Comparison of ENCODE assay signal across 8 cellular contexts in the genomic region with DNA sequence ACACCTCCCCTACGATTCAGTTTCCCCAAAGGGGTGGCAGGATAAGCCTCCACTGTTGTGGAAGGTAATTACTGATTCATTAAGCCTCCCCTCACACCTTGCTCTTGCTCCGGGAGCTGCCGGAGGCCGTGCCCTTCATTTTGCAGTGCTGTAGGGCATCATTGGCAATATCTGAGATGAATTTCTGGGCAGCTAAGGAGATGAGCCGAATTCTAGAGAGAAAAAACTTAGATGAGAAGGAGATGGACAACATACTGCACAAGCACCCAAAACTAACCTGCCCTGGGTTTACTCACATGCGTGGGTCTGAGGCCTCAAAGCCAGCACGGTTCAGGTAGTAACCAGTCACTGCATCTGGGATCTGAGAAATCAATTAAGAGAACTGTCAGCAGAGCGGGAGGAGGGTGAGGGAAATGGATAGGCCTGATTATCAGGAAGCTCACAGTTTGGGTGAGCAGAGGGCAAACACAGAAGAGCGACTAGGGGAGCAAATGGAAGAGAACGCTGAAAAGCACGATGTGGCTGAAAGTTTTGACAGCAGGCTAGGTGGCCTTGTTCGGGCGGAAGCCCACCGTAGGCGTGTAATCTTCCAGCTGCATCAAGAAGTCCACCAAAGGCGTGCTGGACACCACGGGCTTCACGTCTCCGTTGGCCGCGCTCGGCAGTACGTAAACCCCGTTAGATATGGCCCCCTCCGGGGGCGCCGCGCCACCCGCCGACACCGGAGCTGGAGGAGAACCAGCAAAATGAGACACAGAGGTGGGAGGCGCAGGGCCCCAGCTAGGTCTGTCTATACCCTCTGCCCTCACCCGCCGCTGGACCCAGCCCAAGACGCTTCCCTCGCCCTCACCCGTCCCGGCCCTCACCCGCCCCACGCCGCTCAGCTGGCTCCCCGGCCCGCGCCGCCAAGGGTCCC. TPM values are rescaled to one million over a fixed set of nuclear protein-coding genes. Genes with fewer than 3 reads are reported as not detected.
DNase-seq lines count a peak whose midpoint lies in the region; ATAC-seq and TF ChIP-seq lines count a peak whose summit lies in the region.

No MANE protein-coding gene starts in this region.

- H3K9me3 ChIP-seq in breast epithelium (no peaks in the 10 kb centered on the region), mesodermal cell (ENCODE audit: control insufficient read depth, low read length) (no peaks in the 10 kb centered on the region)

- no peaks in the 10 kb centered on the region for H3K27me3 ChIP-seq in breast epithelium

- H3K9me3 Mint-ChIP-seq in MCF 10A (ENCODE audit: unreplicated experiment) = no peaks in the 10 kb centered on the region
- H3K9me3 Mint-ChIP-seq in T-helper 2 cell treated with Interferon-gamma antibody and Interleukin-4, amounts not matched to agents 5 μg/mL and 100 μg/mL, for 36 hours = no peaks in the 10 kb centered on the region

- peak overlapping the region; percentile 93 to 99 for H3K27ac ChIP-seq in breast epithelium
- peak overlapping the region; percentile 72 for H3K27ac ChIP-seq in mesodermal cell (ENCODE audit: low read depth, low read length, severe bottlenecking)
- peak overlapping the region; percentile 98 for H3K27ac ChIP-seq in urinary bladder (ENCODE audit: low read depth)

- H3K27me3 Mint-ChIP-seq in MCF 10A (ENCODE audit: insufficient read depth, unreplicated experiment) = no peaks in the 10 kb centered on the region
- H3K27me3 Mint-ChIP-seq in T-helper 2 cell treated with Interferon-gamma antibody and Interleukin-4, amounts not matched to agents 5 μg/mL and 100 μg/mL, for 36 hours (ENCODE audit: low read depth) = no peaks in the 10 kb centered on the region

- TF ChIP-seq CTCF in breast epithelium (IDR thresholded peaks at IDR 0.05) (no peak), MCF 10A (IDR thresholded peaks at IDR 0.05; ENCODE audit: unreplicated experiment) (no peak)

- H3K36me3 ChIP-seq in breast epithelium (peaks cover 13% of the 10 kb centered on the region), mesodermal cell (ENCODE audit: control insufficient read depth, insufficient read depth, low read length) (peaks cover 66% of the 10 kb centered on the region), urinary bladder (ENCODE audit: insufficient read depth) (peaks cover 2% of the 10 kb centered on the region)

- ATAC-seq in HG03066 (IDR thresholded peaks at IDR 0.05; ENCODE audit: low read depth, unreplicated experiment) (peak; percentile 4), HG03378 (IDR thresholded peaks at IDR 0.05; ENCODE audit: unreplicated experiment) (no peak)

- H3K4me1 ChIP-seq in breast epithelium (peaks cover 0 to 13% of the 10 kb centered on the region in 2 donors), mesodermal cell (ENCODE audit: control insufficient read depth, insufficient read depth, low read length, poor library complexity, severe bottlenecking) (peaks cover 43% of the 10 kb centered on the region), urinary bladder (ENCODE audit: insufficient read depth) (no peaks in the 10 kb centered on the region)

- TF ChIP-seq POLR2A in breast epithelium (IDR thresholded peaks at IDR 0.05) = no peak

- H3K4me3 ChIP-seq in breast epithelium (peak overlapping the region; percentile 83 to 88 (median 84)), mesodermal cell (ENCODE audit: extremely low read depth, insufficient read depth, low read length, poor library complexity, severe bottlenecking) (peak overlapping the region; percentile 63), urinary bladder (ENCODE audit: low read depth, low read length) (peak overlapping the region; percentile 93)

- no peak overlapping the region for H3K27ac Mint-ChIP-seq in MCF 10A (ENCODE audit: low read depth, unreplicated experiment)
- peak overlapping the region; percentile 90 for H3K27ac Mint-ChIP-seq in T-helper 2 cell treated with Interferon-gamma antibody and Interleukin-4, amounts not matched to agents 5 μg/mL and 100 μg/mL, for 36 hours

- POLR2A ChIA-PET in MCF 10A (lab: Yijun Ruan, JAX) = interaction anchor here (0.6 to 3.6 kb wide), 17 partner anchors 8 to 1291 kb away, joined by 3 to 55 read pairs (median 5); partner anchors contain the start of genes ARFIP2, CAVIN3, ILK and MRPL17

- 9 to 12% methylated on average over 34 to 43 of the region's 45 CpGs for WGBS in mesodermal cell (ENCODE audit: insufficient coverage in 2 of 2), 2 experiments
- 9% methylated on average over 45 of the region's 45 CpGs for WGBS in urinary bladder

- intact Hi-C loops in breast epithelium (cut with DNase I; ENCODE audit: low total_unique reads) = no loop called here
- intact Hi-C loops in MCF 10A (cut with micrococcal nuclease) = loop anchor here (1.0 kb wide), 1 partner anchor 72 kb away; the partner anchor contains the start of gene MRPL17

- BruUV-seq in MCF 10A (replicated peaks; lab: Mats Ljungman, UMichigan) = no TSS peak

- CTCF ChIA-PET in MCF 10A (lab: Yijun Ruan, JAX) = interaction anchor here (0.6 to 2.7 kb wide), 6 partner anchors 8 to 365 kb away, joined by 3 to 16 read pairs (median 6); partner anchors contain the start of genes ILK, RRP8 and TPP1

- peaks cover 15% of the 10 kb centered on the region for H3K4me1 Mint-ChIP-seq in MCF 10A (ENCODE audit: insufficient read depth, unreplicated experiment)
- peaks cover 31% of the 10 kb centered on the region for H3K4me1 Mint-ChIP-seq in T-helper 2 cell treated with Interferon-gamma antibody and Interleukin-4, amounts not matched to agents 5 μg/mL and 100 μg/mL, for 36 hours (ENCODE audit: low read depth)

- peaks cover 42% of the 10 kb centered on the region for H3K36me3 Mint-ChIP-seq in MCF 10A (ENCODE audit: insufficient read depth, unreplicated experiment)
- peaks cover 55% of the 10 kb centered on the region for H3K36me3 Mint-ChIP-seq in T-helper 2 cell treated with Interferon-gamma antibody and Interleukin-4, amounts not matched to agents 5 μg/mL and 100 μg/mL, for 36 hours (ENCODE audit: low read depth)

- H3K4me3 Mint-ChIP-seq in MCF 10A (ENCODE audit: unreplicated experiment) = no peak overlapping the region
- peak overlapping the region; percentile 94 for H3K4me3 Mint-ChIP-seq in T-helper 2 cell treated with Interferon-gamma antibody and Interleukin-4, amounts not matched to agents 5 μg/mL and 100 μg/mL, for 36 hours

- DNase-seq in breast epithelium (ENCODE audit: low spot score in 2 of 2) (peak in 1 of 2 donors; percentile 39), MCF 10A (ENCODE audit: unreplicated experiment) (no peak)
- no peak for DNase-seq in T-helper 2 cell treated with Interferon-gamma antibody and Interleukin-4, amounts not matched to agents 5 μg/mL and 100 μg/mL, for 36 hours (ENCODE audit: low spot score)
- peak; percentile 24 for DNase-seq in effector CD8-positive, alpha-beta T cell (lab: John Stamatoyannopoulos, UW)

RNA-seq across cellular contexts. Expression of gene TAF10, which starts 0.7 kb away (rescaled TPM):
- total RNA-seq in breast epithelium (10 to 100 TPM; 45.4 to 82.6 (median 54.7) TPM), MCF 10A (2022) (157 and 167 TPM in 2 replicates), urinary bladder (12.4 TPM)
- 229 TPM for polyA plus RNA-seq in mesodermal cell (2013, experiment 1 of 2)
- 198 TPM for polyA plus RNA-seq in mesodermal cell (2013, experiment 2 of 2)
- polyA plus RNA-seq in urinary bladder = 65.3 TPM

RNA-seq across cellular contexts. Expression of gene ILK, which starts 7.8 kb away (rescaled TPM):
- 100 to 1,000 TPM; 113 to 118 (median 113) TPM for total RNA-seq in breast epithelium
- total RNA-seq in MCF 10A (2022) = 78.9 and 92.3 TPM in 2 replicates
- 226 TPM for polyA plus RNA-seq in mesodermal cell (2013, experiment 1 of 2)
- 200 TPM for polyA plus RNA-seq in mesodermal cell (2013, experiment 2 of 2)
- 216 TPM for total RNA-seq in urinary bladder
- 578 TPM for polyA plus RNA-seq in urinary bladder

RNA-seq across cellular contexts. Expression of gene TPP1, which starts 7.9 kb away (rescaled TPM):
- total RNA-seq in breast epithelium (10 to 100 TPM; 27.2 to 71.4 (median 38.2) TPM), MCF 10A (2022) (26.9 and 46.5 TPM in 2 replicates), urinary bladder (48.9 TPM)
- polyA plus RNA-seq in mesodermal cell (2013, experiment 1 of 2) = 66.1 TPM
- 56.8 TPM for polyA plus RNA-seq in mesodermal cell (2013, experiment 2 of 2)
- polyA plus RNA-seq in urinary bladder = 101 TPM

RNA-seq across cellular contexts. Expression of gene RRP8, which starts 7.9 kb away (rescaled TPM):
- total RNA-seq in breast epithelium (10 to 100 TPM in 2 of 3 donors, 1 to 10 TPM in 1; 8.8 to 22.2 (median 20.3) TPM), MCF 10A (2022) (23.4 and 27.6 TPM in 2 replicates), urinary bladder (14.2 TPM)
- 13.1 TPM for polyA plus RNA-seq in mesodermal cell (2013, experiment 1 of 2)
- 12.7 TPM for polyA plus RNA-seq in mesodermal cell (2013, experiment 2 of 2)
- polyA plus RNA-seq in urinary bladder = 24.8 TPM

RNA-seq across cellular contexts. Expression of gene DCHS1, which starts 44.3 kb away (rescaled TPM):
- total RNA-seq in breast epithelium (10 to 100 TPM in 2 of 3 donors, 1 to 10 TPM in 1; 7.2 to 18.0 (median 13.8) TPM), MCF 10A (2022) (0.19 and 0.27 TPM in 2 replicates), urinary bladder (49.2 TPM)
- 61.7 TPM for polyA plus RNA-seq in mesodermal cell (2013, experiment 1 of 2)
- 45.3 TPM for polyA plus RNA-seq in mesodermal cell (2013, experiment 2 of 2)
- polyA plus RNA-seq in urinary bladder = 28.6 TPM
